Comparison of ENCODE assay signal across 8 cellular contexts in genomic region chr6:152982768-152983636, GRCh38. TPM values are rescaled to one million over a fixed set of nuclear protein-coding genes. Genes with fewer than 3 reads are reported as not detected.
DNase-seq lines count a peak whose midpoint lies in the region; ATAC-seq, FAIRE-seq and TF ChIP-seq lines count a peak whose summit lies in the region.

TSS of gene FBXO5 (minus strand) at chr6:152983041. CDS start at chr6:152982959, 82 bp downstream.

- H2AFZ ChIP-seq in HepG2 (ENCODE audit: low read length) = peak within 1 kb of the TSS; percentile 81

- intact Hi-C loops in CD14-positive monocyte (cut with micrococcal nuclease) (no loop called here), HepG2 (cut with micrococcal nuclease; ENCODE audit: unreplicated experiment) (loop anchor here (10.0 kb wide), 1 partner anchor 1588 kb away; the partner anchor contains the start of gene ZBTB2)

- H3K4me3 Mint-ChIP-seq in CD14-positive monocyte = peak within 1 kb of the TSS; percentile 92 to 98

- no peaks in the 10 kb centered on the region for H3K9me3 ChIP-seq in HepG2 (ENCODE audit: low read length)

- H3K9ac ChIP-seq in HepG2 (ENCODE audit: insufficient read depth, low read depth, low read length) = peak within 1 kb of the TSS; percentile 85

- H3K9me3 Mint-ChIP-seq in CD14-positive monocyte = peaks cover 0 to 2% (median 0%) of the 10 kb centered on the region in 7 donors

- peak within 1 kb of the TSS; percentile 93 to 99 (median 99) for H3K27ac Mint-ChIP-seq in CD14-positive monocyte

- under 1% methylated on average over 46 of the region's 82 CpGs for WGBS in HepG2 (ENCODE audit: low lambda C conversion rate)

- peak; percentile 80 to 87 for TF ChIP-seq POLR2A in HepG2 (IDR thresholded peaks at IDR 0.05; ENCODE audit: insufficient read depth in 1 of 2, low read depth in 2 of 2, low read length in 2 of 2)

- peak within 1 kb of the TSS; percentile 92 for H3K27ac ChIP-seq in HepG2 (ENCODE audit: extremely low read length, insufficient read depth, low read length)

- in situ Hi-C loops in HepG2 (cut with HindIII; ENCODE audit: extremely low pct_ligation_motif_present, low pct_unique_long_range_greater_than_20kb) = loop anchor here (25.0 kb wide), 1 partner anchor 696 kb away; no protein-coding TSS in a partner anchor

- FAIRE-seq in HepG2 (lab: Jason Lieb, UNC) = no peak

- H3K27me3 Mint-ChIP-seq in CD14-positive monocyte (ENCODE audit: low read depth in 3 of 3) = peaks cover 0 to 2% (median 1%) of the 10 kb centered on the region in 3 donors

- TF ChIP-seq CTCF in CD14-positive monocyte (IDR thresholded peaks at IDR 0.05) (no peak), HepG2 (CRISPR knock-in tag; IDR thresholded peaks at IDR 0.05) (no peak)

- POLR2A ChIA-PET in HepG2 (lab: Yijun Ruan, JAX) = interaction anchor here (0.7 to 2.1 kb wide), 9 partner anchors 9 to 686 kb away, joined by 3 to 28 read pairs (median 4); partner anchors contain the start of gene MTRF1L

- CTCF ChIA-PET in HepG2 (lab: Yijun Ruan, JAX; ENCODE audit: low intra/inter-chr PET ratio, low total read pairs) = no interaction called here

- H4K20me1 ChIP-seq in HepG2 (ENCODE audit: insufficient read depth, low read length) = peaks cover 31% of the 10 kb centered on the region

- peak; percentile 11; the same call in 1 of the 2 replicates for TF ChIP-seq RAD21 in HepG2 (CRISPR knock-in tag; IDR thresholded peaks at IDR 0.05)

- peak; percentile 96 for DNase-seq in CD14-positive monocyte (ENCODE audit: low spot score)
- peak; percentile 99 for DNase-seq in NCI-H82 (lab: John Stamatoyannopoulos, UW)
- DNase-seq in activated CD4-positive, alpha-beta T cell treated with anti-CD3 and anti-CD28 coated beads, Interleukin-2, amount 50 U/mL, for 48 hours = peak; percentile 97
- DNase-seq in dermis microvascular lymphatic vessel endothelial cell (ENCODE audit: low read depth in 2 of 2) = peak; percentile 92 to 98
- DNase-seq in HepG2 (ENCODE audit: low spot score) = peak; percentile 96
- peak; percentile 98 for DNase-seq in stimulated activated CD4-positive, alpha-beta T cell treated with anti-CD3 and anti-CD28 coated beads, Interleukin-4, amount 100 ng/mL, for 1 hour

- peaks cover 55% of the 10 kb centered on the region for H3K4me1 ChIP-seq in HepG2 (ENCODE audit: insufficient read depth, low read length)

- peak; percentile 88 for ATAC-seq in GM19397 (IDR thresholded peaks at IDR 0.05; ENCODE audit: unreplicated experiment)
- ATAC-seq in HG03571 (IDR thresholded peaks at IDR 0.05; ENCODE audit: unreplicated experiment) = peak; percentile 83
- peak; percentile 93 for ATAC-seq in HepG2

- H3K4me3 ChIP-seq in HepG2 (replicated peaks in 1 of 3; ENCODE audit: insufficient read depth in 1 of 3, low read depth in 2 of 3, low read length in 3 of 3) = peak within 1 kb of the TSS; percentile 74 to 100 (median 97)

- H3K4me2 ChIP-seq in HepG2 (ENCODE audit: low read depth, low read length) = peak within 1 kb of the TSS; percentile 83

- H3K36me3 Mint-ChIP-seq in CD14-positive monocyte = peaks cover 3 to 4% of the 10 kb centered on the region in 2 donors

- no peaks in the 10 kb centered on the region; a peak in 1 of 5 replicates for H3K27me3 ChIP-seq in HepG2 (ENCODE audit: control insufficient read depth in 1 of 2, insufficient read depth in 2 of 2, low read length in 2 of 2)

- H3K79me2 ChIP-seq in HepG2 (ENCODE audit: insufficient read depth, low read length) = peaks cover 83% of the 10 kb centered on the region

- H3K4me1 Mint-ChIP-seq in CD14-positive monocyte = peaks cover 48% of the 10 kb centered on the region

- 0 out of 4 replicates have a peak, but pooled peaks of 1 of the 2 experiments have one; percentile 36 for TF ChIP-seq EP300 in HepG2 (IDR thresholded peaks at IDR 0.05; ENCODE audit: low read depth in 2 of 2, low read length in 2 of 2)
- TF ChIP-seq EP300 in HepG2 (CRISPR knock-in tag; IDR thresholded peaks at IDR 0.05; ENCODE audit: borderline replicate concordance) = no peak

- peaks cover 1 to 5% of the 10 kb centered on the region in 2 experiments; a peak in 3 of 5 replicates for H3K36me3 ChIP-seq in HepG2 (replicated peaks in 1 of 2; ENCODE audit: control insufficient read depth in 1 of 2, insufficient read depth in 2 of 2, low read length in 2 of 2)

- no TSS peak for BruUV-seq in HepG2 (replicated peaks; lab: Mats Ljungman, UMichigan)

TF ChIP-seq in HepG2, 621 proteins besides CTCF, POLR2A, EP300 and RAD21 (continues in another document):
- TF ChIP-seq KDM2A (CRISPR knock-in tag; IDR thresholded peaks at IDR 0.05; ENCODE audit: borderline replicate concordance, low read depth) (peak; percentile 86), ZNF460 (CRISPR knock-in tag; IDR thresholded peaks at IDR 0.05; ENCODE audit: borderline replicate concordance) (no peak), POGZ (CRISPR knock-in tag; IDR thresholded peaks at IDR 0.05) (no peak; the same call in none of the 2 replicates), TFDP2 (CRISPR knock-in tag; IDR thresholded peaks at IDR 0.05) (peak; percentile 99), HOXA5 (CRISPR knock-in tag; IDR thresholded peaks at IDR 0.05) (no peak; the same call in 1 of the 2 replicates), ARID3A (IDR thresholded peaks at IDR 0.05; ENCODE audit: low read depth, low read length) (no peak), ZNF816 (CRISPR knock-in tag; IDR thresholded peaks at IDR 0.05; ENCODE audit: borderline replicate concordance) (peak; percentile 94), DDIT3 (CRISPR knock-in tag; IDR thresholded peaks at IDR 0.05) (no peak), ZNF773 (CRISPR knock-in tag; IDR thresholded peaks at IDR 0.05; ENCODE audit: borderline replicate concordance) (0 out of 2 replicates have a peak, but pooled peaks have one; percentile 60), ZNF614 (CRISPR knock-in tag; IDR thresholded peaks at IDR 0.05; ENCODE audit: borderline replicate concordance) (peak; percentile 65; the same call in 1 of the 2 replicates)

RNA-seq across cellular contexts. Expression of gene FBXO5, which starts in this region (rescaled TPM):
- 1 to 10 TPM; 1.3 to 1.9 TPM for polyA plus RNA-seq in CD14-positive monocyte
- total RNA-seq in dermis microvascular lymphatic vessel endothelial cell = 7.0 and 10.8 TPM in 2 replicates
- 41.5 and 53.4 TPM in 2 replicates for total RNA-seq in HepG2 (2016; rRNA removed; fragmentation: Illumina TruSeq; extraction: Trizol)
- 12.2 and 13.1 TPM in 2 replicates for total RNA-seq in HepG2 (2016; cell fraction: cytosol; rRNA removed; fragmentation: Illumina TruSeq; extraction: Trizol; ENCODE audit: low read depth)
- total RNA-seq in HepG2 (2016; cell fraction: insoluble cytoplasmic fraction; rRNA removed; fragmentation: Illumina TruSeq; extraction: Trizol) = 41.0 and 52.6 TPM in 2 replicates
- total RNA-seq in HepG2 (2016; cell fraction: membrane; rRNA removed; fragmentation: Illumina TruSeq; extraction: Trizol) = 26.8 and 32.5 TPM in 2 replicates
- 33.7 and 33.8 TPM in 2 replicates for total RNA-seq in HepG2 (2016; cell fraction: nucleus; rRNA removed; fragmentation: Illumina TruSeq; extraction: Trizol)
- polyA plus RNA-seq in HepG2 (2011; rRNA removed) = 9.5 and 15.8 TPM in 2 replicates
- polyA plus RNA-seq in HepG2 (2011; cell fraction: cytosol; rRNA removed) = 7.8 and 8.3 TPM in 2 replicates
- polyA plus RNA-seq in HepG2 (2011; cell fraction: nucleus; rRNA removed) = 8.9 and 9.3 TPM in 2 replicates
- polyA plus RNA-seq in HepG2 (2012) = 9.9 and 16.2 TPM in 2 replicates
- polyA plus RNA-seq in HepG2 (2016; cell fraction: cytosol; fragmentation: Illumina TruSeq; extraction: Trizol; ENCODE audit: low read depth) = 2.0 and 2.6 TPM in 2 replicates
- polyA plus RNA-seq in HepG2 (2016; cell fraction: insoluble cytoplasmic fraction; fragmentation: Illumina TruSeq; extraction: Trizol; ENCODE audit: low read depth) = 50.6 and 54.8 TPM in 2 replicates
- polyA plus RNA-seq in HepG2 (2016; cell fraction: membrane; fragmentation: Illumina TruSeq; extraction: Trizol; ENCODE audit: low read depth) = 6.0 and 7.7 TPM in 2 replicates
- 51.9 and 52.2 TPM in 2 replicates for polyA plus RNA-seq in HepG2 (2016; cell fraction: nucleus; fragmentation: Illumina TruSeq; extraction: Trizol; ENCODE audit: insufficient read depth, low read depth)
- polyA minus RNA-seq in HepG2 (2011; rRNA and poly(A)+ RNA removed; ENCODE audit: low replicate concordance) = 2.0 and 4.4 TPM in 2 replicates
- polyA minus RNA-seq in HepG2 (2011; cell fraction: cytosol; rRNA and poly(A)+ RNA removed) = 7.6 and 9.1 TPM in 2 replicates
- 24.9 and 29.1 TPM in 2 replicates for polyA minus RNA-seq in HepG2 (2011; cell fraction: nucleus; rRNA and poly(A)+ RNA removed)

Comparison
In these comparisons a context has a peak if more than half of its experiments do, and no peak if none do; other contexts are left out.
1. Peak in every context shown above with its lines: DNase-seq, ATAC-seq, H3K4me3 ChIP-seq and H3K27ac ChIP-seq.